In genomic region chr12:98373982-98374381, GRCh38 we compare ENCODE assay signal across 11 cellular contexts.
A peak's percentile ranks its signal among the peaks of the same experiment; 100 is the strongest.
DNase-seq lines count a peak whose midpoint lies in the region; ATAC-seq, FAIRE-seq and TF ChIP-seq lines count a peak whose summit lies in the region.
"Had no signal": no experiment of that assay in that cellular context is flagged by ENCODE, and none has a peak within 500 bp of the region (broad histone marks: within the 10 kb centered on the region; RNA-seq: fewer than 3 reads in every experiment).

No MANE protein-coding gene starts in this region.

- no peak overlapping the region for H2BK20ac ChIP-seq in H1 (ENCODE audit: low read length)

- H2AFZ ChIP-seq in H1 (ENCODE audit: low read length), result no peak overlapping the region

- TF ChIP-seq EP300 in A549 (IDR thresholded peaks at IDR 0.05) (no peak), H1 (IDR thresholded peaks at IDR 0.05; ENCODE audit: borderline replicate concordance in 1 of 2, low read depth in 2 of 2, low read length in 2 of 2) (no peak)

- no peaks in the 10 kb centered on the region for H3K79me2 ChIP-seq in H1 (ENCODE audit: control insufficient read depth in 1 of 2, insufficient read depth in 2 of 2, low read length in 2 of 2)

- H3K27ac ChIP-seq in A549, result no peak overlapping the region
- no peak overlapping the region for H3K27ac ChIP-seq in H1 (ENCODE audit: low read depth, low read length)

- intact Hi-C loops in sciatic nerve (cut with DNase I), result no loop called here

- H4K20me1 ChIP-seq in H1 (replicated peaks in 1 of 2; ENCODE audit: control insufficient read depth in 1 of 2, insufficient read depth in 2 of 2, low read length in 2 of 2), result no peaks in the 10 kb centered on the region

- H3K23me2 ChIP-seq in H1 (ENCODE audit: low read depth, low read length), result no peaks in the 10 kb centered on the region

- 93% methylated on average over 1 of the region's 1 CpG for WGBS in A549 (ENCODE audit: missing lambda C conversion rate)
- 86% methylated on average over 1 of the region's 1 CpG; no CpG with 5 or more reads in 1 of the 2 experiments for WGBS in H1 (ENCODE audit: extremely low coverage in 1 of 2, insufficient coverage in 1 of 2, insufficient read length in 1 of 2, insufficient replicate concordance in 2 of 2, low coverage in 1 of 2, low lambda C conversion rate in 2 of 2, missing lambda C conversion rate in 1 of 2), 2 experiments

- peak in 1 of 2 experiments; percentile 22 for DNase-seq in A549 (ENCODE audit: low read depth in 1 of 2, low spot score in 1 of 2)
- DNase-seq in GM12865 (ENCODE audit: low read depth), result no peak
- DNase-seq in NCI-H69 (lab: John Stamatoyannopoulos, UW), result peak; percentile 65
- DNase-seq in H1 (ENCODE audit: low read depth in 1 of 2, low spot score in 2 of 2), result no peak
- no peak for DNase-seq in epidermal melanocyte (ENCODE audit: insufficient read length, low spot score)
- no peak for DNase-seq in sciatic nerve (ENCODE audit: low spot score)
- DNase-seq in CD1c-positive myeloid dendritic cell (ENCODE audit: extremely low spot score), result no peak
- DNase-seq: activated CD4-positive, alpha-beta T cell treated with anti-CD3 and anti-CD28 coated beads, Interleukin-2, amount 50 U/mL, for 1 hour; CD8-positive, alpha-beta memory T cell; midbrain had no signal

- TF ChIP-seq CTCF in A549 (IDR thresholded peaks at IDR 0.05), result no peak
- peak; percentile 3 for TF ChIP-seq CTCF in GM12865 (IDR thresholded peaks at IDR 0.05; ENCODE audit: insufficient read depth, low read depth, low read length, missing control alignments)
- peak in 1 of 3 experiments; percentile 35; a peak in 1 of 4 replicates for TF ChIP-seq CTCF in H1 (IDR thresholded peaks at IDR 0.05; ENCODE audit: control extremely low read depth in 1 of 3, insufficient read depth in 1 of 3, low read depth in 1 of 3, low read length in 3 of 3)

- POLR2A ChIA-PET in A549 (lab: Yijun Ruan, JAX), result no interaction called here
- POLR2A ChIA-PET in H1 (lab: Charles Lee; ENCODE audit: partially characterized antibody), result no interaction called here

- no peak overlapping the region for H2BK15ac ChIP-seq in H1 (ENCODE audit: low read length)

- no peak overlapping the region for H3K23ac ChIP-seq in H1 (ENCODE audit: insufficient read length)

- H3K27me3 ChIP-seq in H1 (replicated peaks in 1 of 4; ENCODE audit: control insufficient read depth in 3 of 4, extremely low read depth in 1 of 4, insufficient read depth in 3 of 4, low read length in 3 of 4), result no peaks in the 10 kb centered on the region

- no peak overlapping the region for H3K56ac ChIP-seq in H1 (replicated peaks; ENCODE audit: insufficient read length, low read depth, low read length)

- no peak overlapping the region for H2AK5ac ChIP-seq in H1 (ENCODE audit: low read depth, low read length)

- TF ChIP-seq RAD21 in A549 (conservative IDR thresholded peaks at IDR 0.05 in 1 of 2, IDR thresholded peaks at IDR 0.05 in 1 of 2) (peak in 1 of 2 experiments; percentile 9; a peak in 1 of 5 replicates), H1 (IDR thresholded peaks at IDR 0.05 in 1 of 2, conservative IDR thresholded peaks at IDR 0.05 in 1 of 2; ENCODE audit: low read depth in 2 of 2, low read length in 2 of 2) (peak; percentile 8 to 24; a peak in 2 of 4 replicates)

- H3K9me3 ChIP-seq in A549 (no peaks in the 10 kb centered on the region), H1 (ENCODE audit: insufficient read depth in 2 of 2, low read depth in 1 of 2, low read length in 1 of 2) (no peaks in the 10 kb centered on the region)

- H3K4me1 ChIP-seq in A549, result no peaks in the 10 kb centered on the region
- H3K4me1 ChIP-seq in H1 (replicated peaks in 1 of 4; ENCODE audit: control insufficient read depth in 3 of 4, insufficient read depth in 4 of 4, low read length in 3 of 4), result no peaks in the 10 kb centered on the region; a peak in 1 of 7 replicates

- no peak overlapping the region for H3K4ac ChIP-seq in H1 (replicated peaks; ENCODE audit: insufficient read length, low read depth, low read length)

- CTCF ChIA-PET in A549 (lab: Yijun Ruan, JAX), result interaction anchor here (0.6 to 1.8 kb wide), 4 partner anchors 14 to 145 kb away, joined by 3 to 6 read pairs (median 3); no protein-coding TSS in a partner anchor
- CTCF ChIA-PET in H1 (lab: Charles Lee; ENCODE audit: partially characterized antibody), result interaction anchor here (0.6 to 3.4 kb wide), 20 partner anchors 9 to 763 kb away, joined by 3 to 39 read pairs (median 4); no protein-coding TSS in a partner anchor

- no peak overlapping the region for H3K9ac ChIP-seq in H1 (replicated peaks in 1 of 4; ENCODE audit: extremely low read depth in 1 of 4, low read depth in 3 of 4, low read length in 3 of 4)

- TF ChIP-seq POLR2A in A549 (IDR thresholded peaks at IDR 0.05; ENCODE audit: low read length), result no peak
- no peak for TF ChIP-seq POLR2A in H1 (IDR thresholded peaks at IDR 0.05; ENCODE audit: control extremely low read depth in 1 of 2, low read depth in 2 of 2, low read length in 2 of 2)

- H3K14ac ChIP-seq in H1 (ENCODE audit: insufficient read length), result no peak overlapping the region

- H3K18ac ChIP-seq in H1 (ENCODE audit: extremely low read depth, low read length), result no peak overlapping the region

- no peak overlapping the region for H4K5ac ChIP-seq in H1 (ENCODE audit: insufficient read length, low read depth, low read length)

- no peaks in the 10 kb centered on the region for H3K36me3 ChIP-seq in H1 (ENCODE audit: control insufficient read depth in 2 of 4, insufficient read depth in 4 of 4, low read length in 3 of 4)

- H4K91ac ChIP-seq in H1 (replicated peaks; ENCODE audit: insufficient read length, low read length), result no peak overlapping the region

- H2BK120ac ChIP-seq in H1 (replicated peaks; ENCODE audit: low read depth, low read length), result no peak overlapping the region

- H3K4me2 ChIP-seq in A549 (no peak overlapping the region), H1 (ENCODE audit: insufficient read depth in 1 of 2, low read depth in 2 of 2, low read length in 2 of 2) (no peak overlapping the region)

- H3K4me3 ChIP-seq in A549 (no peak overlapping the region), GM12865 (ENCODE audit: low read depth, low read length) (no peak overlapping the region), H1 (ENCODE audit: extremely low read depth in 1 of 4, insufficient read depth in 2 of 4, low read depth in 3 of 4, low read length in 4 of 4) (no peak overlapping the region)

- FAIRE-seq in A549 (lab: Jason Lieb, UNC) (no peak), H1 (lab: Jason Lieb, UNC) (no peak)

- no peak overlapping the region for H4K8ac ChIP-seq in H1 (ENCODE audit: extremely low read depth, insufficient read depth, low read length)

- no peak overlapping the region for H2BK12ac ChIP-seq in H1 (ENCODE audit: low read depth, low read length)

- no peaks in the 10 kb centered on the region for H3K79me1 ChIP-seq in H1 (ENCODE audit: low read depth, low read length)

- peak; percentile 48 to 76; a peak in 3 of 6 replicates for ATAC-seq in A549
- ATAC-seq in sciatic nerve, result no peak
- no peak for ATAC-seq in GM19023 (IDR thresholded peaks at IDR 0.05; ENCODE audit: unreplicated experiment)

- H2BK5ac ChIP-seq in H1 (ENCODE audit: low read depth, low read length), result no peak overlapping the region

TF ChIP-seq in A549, 52 proteins besides CTCF, POLR2A, EP300 and RAD21:
- TF ChIP-seq MAX (IDR thresholded peaks at IDR 0.05) (no peak), CHD2 (IDR thresholded peaks at IDR 0.05; ENCODE audit: low read length, partially characterized antibody) (no peak), NPAS2 (CRISPR knock-in tag; IDR thresholded peaks at IDR 0.05; ENCODE audit: borderline replicate concordance) (no peak), SMC3 (IDR thresholded peaks at IDR 0.05) (no peak), HOXB13 (CRISPR knock-in tag; IDR thresholded peaks at IDR 0.05; ENCODE audit: low read depth) (no peak), BHLHE40 (IDR thresholded peaks at IDR 0.05; ENCODE audit: low read depth, low read length) (no peak), GATA3 (IDR thresholded peaks at IDR 0.05; ENCODE audit: borderline replicate concordance) (no peak), FOSL2 (IDR thresholded peaks at IDR 0.05) (no peak), FOSL2 (CRISPR knock-in tag; IDR thresholded peaks at IDR 0.05) (no peak), MYC (IDR thresholded peaks at IDR 0.05; ENCODE audit: borderline replicate concordance, low read length) (no peak)

TF ChIP-seq in H1, 55 proteins besides CTCF, POLR2A, EP300 and RAD21:
- TF ChIP-seq TAF7 (optimal IDR thresholded peaks at IDR 0.05; ENCODE audit: borderline replicate concordance, low read depth, low read length), result no peak
- no peak for TF ChIP-seq E2F6 (IDR thresholded peaks at IDR 0.05)

Comparison
In these comparisons a context has a peak if more than half of its experiments do, and no peak if none do; other contexts are left out.
1. ATAC-seq: peak in A549 (2 of 2); none in sciatic nerve (single experiment) and GM19023 (single experiment).